11 cellular contexts compared by ENCODE assay signal in genomic region chr4:98601719-98602118, GRCh38. TPM values are rescaled to one million over a fixed set of nuclear protein-coding genes. Genes with fewer than 3 reads are reported as not detected.
DNase-seq lines count a peak whose midpoint lies in the region; ATAC-seq lines count a peak whose summit lies in the region.
"Had no signal": no experiment of that assay in that cellular context is flagged by ENCODE, and none has a peak within 500 bp of the region (broad histone marks: within the 10 kb centered on the region; RNA-seq: fewer than 3 reads in every experiment).

No MANE protein-coding gene starts in this region.

- peaks cover 11% of the 10 kb centered on the region for H3K9me3 Mint-ChIP-seq in activated naive CD8-positive, alpha-beta T cell treated with anti-CD3 and anti-CD28 coated beads, Interleukin-2, amount 10 ng/mL, durations not matched to agents 7 days and 5 days

- no peaks in the 10 kb centered on the region for H3K27me3 ChIP-seq in effector memory CD4-positive, alpha-beta T cell (replicated peaks; ENCODE audit: control insufficient read depth, insufficient read depth, low read length, poor library complexity, severe bottlenecking)
- H3K27me3 ChIP-seq: SJSA1 had no signal

- no peak overlapping the region for H3K4me3 ChIP-seq in effector memory CD4-positive, alpha-beta T cell (ENCODE audit: insufficient read depth, low read depth, low read length, poor library complexity, severe bottlenecking)
- H3K4me3 ChIP-seq: A549, SJSA1 had no signal

- peaks cover 29% of the 10 kb centered on the region for H3K4me1 Mint-ChIP-seq in activated naive CD8-positive, alpha-beta T cell treated with anti-CD3 and anti-CD28 coated beads, Interleukin-2, amount 10 ng/mL, durations not matched to agents 7 days and 5 days

- H3K27ac ChIP-seq in effector memory CD4-positive, alpha-beta T cell (ENCODE audit: insufficient read depth, low read length, poor library complexity, severe bottlenecking): no peak overlapping the region
- H3K27ac ChIP-seq: A549, SJSA1 had no signal

- no peaks in the 10 kb centered on the region for H3K9me3 ChIP-seq in effector memory CD4-positive, alpha-beta T cell (ENCODE audit: control insufficient read depth, low read length)
- H3K9me3 ChIP-seq: SJSA1 had no signal

- POLR2A ChIA-PET in activated naive CD8-positive, alpha-beta T cell treated with anti-CD3 and anti-CD28 coated beads, Interleukin-2, amount 10 ng/mL, durations not matched to agents 7 days and 5 days (lab: Charles Lee): no interaction called here

- no peaks in the 10 kb centered on the region for H3K36me3 ChIP-seq in effector memory CD4-positive, alpha-beta T cell (ENCODE audit: control insufficient read depth, insufficient read depth, low read length)

- H3K36me3 Mint-ChIP-seq in activated naive CD8-positive, alpha-beta T cell treated with anti-CD3 and anti-CD28 coated beads, Interleukin-2, amount 10 ng/mL, durations not matched to agents 7 days and 5 days: peaks cover 47% of the 10 kb centered on the region

- DNase-seq in activated CD4-positive, alpha-beta T cell treated with anti-CD3 and anti-CD28 coated beads for 4 hours: peak; percentile 7 to 17
- no peak for DNase-seq in activated CD4-positive, alpha-beta T cell treated with anti-CD3 and anti-CD28 coated beads, Interleukin-2, amount 50 U/mL, for 1 hour
- no peak for DNase-seq in activated naive CD8-positive, alpha-beta T cell treated with anti-CD3 and anti-CD28 coated beads, Interleukin-2, amount 10 ng/mL, durations not matched to agents 7 days and 5 days
- peak; percentile 40 for DNase-seq in stimulated activated CD8-positive, alpha-beta memory T cell treated with anti-CD3 and anti-CD28 coated beads, Interleukin-4, amount 100 ng/mL, for 48 hours
- no peak for DNase-seq in EL
- no peak for DNase-seq in effector memory CD4-positive, alpha-beta T cell
- DNase-seq: anterior cingulate cortex had no signal

- peak overlapping the region; percentile 20 for H3K27ac Mint-ChIP-seq in activated naive CD8-positive, alpha-beta T cell treated with anti-CD3 and anti-CD28 coated beads, Interleukin-2, amount 10 ng/mL, durations not matched to agents 7 days and 5 days

- H3K4me1 ChIP-seq in effector memory CD4-positive, alpha-beta T cell (ENCODE audit: control insufficient read depth, insufficient read depth, low read length, poor library complexity, severe bottlenecking): peaks cover 15% of the 10 kb centered on the region
- H3K4me1 ChIP-seq: A549, SJSA1 had no signal

- H3K4me3 Mint-ChIP-seq in activated naive CD8-positive, alpha-beta T cell treated with anti-CD3 and anti-CD28 coated beads, Interleukin-2, amount 10 ng/mL, durations not matched to agents 7 days and 5 days: peak overlapping the region; percentile 11

- no peaks in the 10 kb centered on the region for H3K27me3 Mint-ChIP-seq in activated naive CD8-positive, alpha-beta T cell treated with anti-CD3 and anti-CD28 coated beads, Interleukin-2, amount 10 ng/mL, durations not matched to agents 7 days and 5 days

- ATAC-seq in HG03432 (IDR thresholded peaks at IDR 0.05; ENCODE audit: unreplicated experiment) (peak; percentile 89), GM21515 (IDR thresholded peaks at IDR 0.05; ENCODE audit: unreplicated experiment) (no peak)
- ATAC-seq in activated naive CD8-positive, alpha-beta T cell treated with anti-CD3 and anti-CD28 coated beads, Interleukin-2, amount 10 ng/mL, durations not matched to agents 7 days and 5 days (ENCODE audit: low read depth): peak; percentile 49
- ATAC-seq: A549 had no signal

RNA-seq across cellular contexts. Expression of gene TSPAN5, which starts 56.7 kb away (rescaled TPM):
- 10 to 100 TPM; 19.8 to 21.4 TPM for total RNA-seq in activated naive CD8-positive, alpha-beta T cell treated with anti-CD3 and anti-CD28 coated beads, Interleukin-2, amount 10 ng/mL, durations not matched to agents 7 days and 5 days

Comparison
In these comparisons a context has a peak if more than half of its experiments do, and no peak if none do; other contexts are left out.
1. DNase-seq: peak in activated CD4-positive, alpha-beta T cell treated with anti-CD3 and anti-CD28 coated beads for 4 hours (2 of 2) and stimulated activated CD8-positive, alpha-beta memory T cell treated with anti-CD3 and anti-CD28 coated beads, Interleukin-4, amount 100 ng/mL, for 48 hours (single experiment); none in activated CD4-positive, alpha-beta T cell treated with anti-CD3 and anti-CD28 coated beads, Interleukin-2, amount 50 U/mL, for 1 hour (single experiment), activated naive CD8-positive, alpha-beta T cell treated with anti-CD3 and anti-CD28 coated beads, Interleukin-2, amount 10 ng/mL, durations not matched to agents 7 days and 5 days (single experiment), EL (single experiment) and effector memory CD4-positive, alpha-beta T cell (0 of 3).